Comparison of ENCODE assay signal across 16 cellular contexts in the genomic region with DNA sequence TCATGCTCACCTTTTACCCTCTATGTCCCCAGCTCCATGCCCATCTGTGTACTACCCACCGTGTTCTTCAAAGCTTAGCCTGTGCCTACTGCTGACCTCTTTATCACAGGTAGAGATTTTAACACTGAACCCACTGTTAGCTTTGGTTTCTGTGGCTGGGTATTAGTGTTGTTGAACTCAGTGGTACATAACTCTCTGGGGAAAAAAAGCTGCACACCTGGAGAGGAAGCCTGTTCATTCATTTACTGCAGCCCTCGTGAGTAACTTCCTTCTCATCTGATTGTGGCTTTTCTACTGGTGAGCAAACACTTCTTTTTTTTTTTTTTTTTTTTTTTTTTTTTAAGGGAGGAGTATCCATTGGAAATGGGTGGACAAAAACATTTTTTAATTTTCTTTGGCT.
DNase-seq lines count a peak whose midpoint lies in the region; ATAC-seq and TF ChIP-seq lines count a peak whose summit lies in the region.
"Had no signal": no experiment of that assay in that cellular context is flagged by ENCODE, and none has a peak within 500 bp of the region (broad histone marks: within the 10 kb centered on the region; RNA-seq: fewer than 3 reads in every experiment).

No MANE protein-coding gene starts in this region.

- H3K36me3 ChIP-seq in OCI-LY7 (ENCODE audit: insufficient read depth, low read length) (no peaks in the 10 kb centered on the region), GM23338 (ENCODE audit: insufficient read depth) (no peaks in the 10 kb centered on the region), left ventricle myocardium inferior (no peaks in the 10 kb centered on the region)
- H3K36me3 ChIP-seq: sigmoid colon, tibial artery had no signal

- H3K9me2 ChIP-seq in OCI-LY7 (ENCODE audit: insufficient read depth, low read length), result no peaks in the 10 kb centered on the region
- H3K9me2 ChIP-seq in GM23338 (ENCODE audit: insufficient read depth), result peaks cover 7% of the 10 kb centered on the region; the same call in 1 of the 2 replicates

- no peak overlapping the region for H2AFZ ChIP-seq in OCI-LY7 (ENCODE audit: low read length)
- no peak overlapping the region for H2AFZ ChIP-seq in GM23338

- no peak overlapping the region for H3K27ac Mint-ChIP-seq in GM23338
- H3K27ac Mint-ChIP-seq: activated CD4-positive, alpha-beta T cell treated with anti-CD3 and anti-CD28 coated beads, Interleukin-2, amount 10 ng/mL, durations not matched to agents 24 days and 14 days; HFFc6; immature natural killer cell had no signal

- H3F3A ChIP-seq in GM23338 (replicated peaks; ENCODE audit: low read depth), result no peaks in the 10 kb centered on the region

- H3K9me3 ChIP-seq in OCI-LY7 (ENCODE audit: low read length), result no peaks in the 10 kb centered on the region
- H3K9me3 ChIP-seq in left ventricle myocardium inferior (replicated peaks), result no peaks in the 10 kb centered on the region
- H3K9me3 ChIP-seq: sigmoid colon, tibial artery had no signal

- intact Hi-C loops in OCI-LY7 (cut with micrococcal nuclease; ENCODE audit: unreplicated experiment), result no loop called here
- intact Hi-C loops in left ventricle myocardium inferior (cut with micrococcal nuclease), result no loop called here

- ATAC-seq in GM18502 (IDR thresholded peaks at IDR 0.05; ENCODE audit: poor library complexity, unreplicated experiment), result peak; percentile 79
- peak; percentile 93 for ATAC-seq in GM19438 (IDR thresholded peaks at IDR 0.05; ENCODE audit: low read depth, unreplicated experiment)
- ATAC-seq in HG03097 (IDR thresholded peaks at IDR 0.05; ENCODE audit: low FRiP score, unreplicated experiment), result peak; percentile 95
- ATAC-seq in GM23338, result no peak
- ATAC-seq: K562 had no signal

- H3K4me3 ChIP-seq in OCI-LY7 (ENCODE audit: low read depth, low read length, poor library complexity, severe bottlenecking) (peak overlapping the region; percentile 1), GM23338 (no peak overlapping the region), left ventricle myocardium inferior (no peak overlapping the region)
- H3K4me3 ChIP-seq: K562, sigmoid colon, tibial artery had no signal

- no peak for TF ChIP-seq CTCF in OCI-LY7 (conservative IDR thresholded peaks at IDR 0.05; ENCODE audit: low read length)
- TF ChIP-seq CTCF in GM23338 (conservative IDR thresholded peaks at IDR 0.05; ENCODE audit: low read depth in 2 of 2), result no peak
- no peak for TF ChIP-seq CTCF in left ventricle myocardium inferior (IDR thresholded peaks at IDR 0.05; ENCODE audit: borderline replicate concordance)

- H3K9me3 Mint-ChIP-seq in GM23338, result no peaks in the 10 kb centered on the region; the same call in 2 of the 3 replicates
- H3K9me3 Mint-ChIP-seq: activated CD4-positive, alpha-beta T cell treated with anti-CD3 and anti-CD28 coated beads, Interleukin-2, amount 10 ng/mL, durations not matched to agents 24 days and 14 days; immature natural killer cell had no signal

- H3K36me3 Mint-ChIP-seq in GM23338 (ENCODE audit: low read depth), result no peaks in the 10 kb centered on the region
- H3K36me3 Mint-ChIP-seq: immature natural killer cell had no signal

- CTCF ChIA-PET in OCI-LY7 (lab: Charles Lee; ENCODE audit: unreplicated experiment), result no interaction called here

- H3K79me2 ChIP-seq in OCI-LY7 (ENCODE audit: insufficient read depth, low read depth, low read length) (no peaks in the 10 kb centered on the region), GM23338 (replicated peaks; ENCODE audit: insufficient read depth) (no peaks in the 10 kb centered on the region)

- no peaks in the 10 kb centered on the region for H3K4me1 Mint-ChIP-seq in GM23338
- H3K4me1 Mint-ChIP-seq: activated CD4-positive, alpha-beta T cell treated with anti-CD3 and anti-CD28 coated beads, Interleukin-2, amount 10 ng/mL, durations not matched to agents 24 days and 14 days had no signal

- H3K27me3 ChIP-seq in GM23338 (ENCODE audit: insufficient read depth), result no peaks in the 10 kb centered on the region
- peaks cover 10% of the 10 kb centered on the region for H3K27me3 ChIP-seq in left ventricle myocardium inferior (ENCODE audit: low read depth)
- H3K27me3 ChIP-seq: sigmoid colon, tibial artery had no signal

- BruUV-seq in OCI-LY7 (replicated peaks; lab: Mats Ljungman, UMichigan), result no TSS peak

- H3K27ac ChIP-seq in OCI-LY7 (ENCODE audit: low read depth, low read length, poor library complexity, severe bottlenecking) (peak overlapping the region; percentile 51), GM23338 (ENCODE audit: low read depth) (no peak overlapping the region), left ventricle myocardium inferior (replicated peaks) (no peak overlapping the region)
- H3K27ac ChIP-seq: sigmoid colon, tibial artery had no signal

- H3K4me1 ChIP-seq in OCI-LY7 (ENCODE audit: insufficient read depth, low read length, poor library complexity, severe bottlenecking) (peaks cover 19% of the 10 kb centered on the region), GM23338 (ENCODE audit: insufficient read depth) (no peaks in the 10 kb centered on the region), left ventricle myocardium inferior (no peaks in the 10 kb centered on the region)
- H3K4me1 ChIP-seq: sigmoid colon, tibial artery had no signal

- H4K20me1 ChIP-seq in OCI-LY7 (ENCODE audit: insufficient read depth, low read length), result no peaks in the 10 kb centered on the region
- H4K20me1 ChIP-seq in GM23338 (replicated peaks; ENCODE audit: insufficient read depth), result no peaks in the 10 kb centered on the region

- H3K4me2 ChIP-seq in OCI-LY7 (ENCODE audit: low read length) (peak overlapping the region; percentile 62), GM23338 (no peak overlapping the region)

- peaks cover under 1% of the 10 kb centered on the region for H3K27me3 Mint-ChIP-seq in GM23338 (ENCODE audit: insufficient read depth, low read depth, poor library complexity)
- H3K27me3 Mint-ChIP-seq: activated CD4-positive, alpha-beta T cell treated with anti-CD3 and anti-CD28 coated beads, Interleukin-2, amount 10 ng/mL, durations not matched to agents 24 days and 14 days had no signal

- DNase-seq in OCI-LY7 (ENCODE audit: low spot score) (peak; percentile 90), hippocampal formation (lab: John Stamatoyannopoulos, UW) (no peak), GM23338 (ENCODE audit: low spot score) (no peak), GF-D8 (lab: John Stamatoyannopoulos, UW) (no peak), left ventricle myocardium inferior (no peak)
- DNase-seq: activated CD4-positive, alpha-beta T cell treated with anti-CD3 and anti-CD28 coated beads, Interleukin-2, amount 10 ng/mL, durations not matched to agents 24 days and 14 days; activated effector memory CD4-positive, alpha-beta T cell treated with Interleukin-2 at 50 U/mL for 16 hours; caudate nucleus; HFFc6; immature natural killer cell; sigmoid colon; tibial artery had no signal

- POLR2A ChIA-PET in OCI-LY7 (lab: Charles Lee), result interaction anchor here (0.6 to 1.5 kb wide), 4 partner anchors 7 to 543 kb away, joined by 3 to 4 read pairs (median 3); no protein-coding TSS in a partner anchor

- no peak overlapping the region for H3K4me3 Mint-ChIP-seq in GM23338
- H3K4me3 Mint-ChIP-seq: activated CD4-positive, alpha-beta T cell treated with anti-CD3 and anti-CD28 coated beads, Interleukin-2, amount 10 ng/mL, durations not matched to agents 24 days and 14 days; HFFc6; immature natural killer cell had no signal

TF ChIP-seq in GM23338, 12 proteins besides CTCF, POLR2A, EP300 and RAD21 (continues in another document):
- no peak for TF ChIP-seq EZH2 (IDR thresholded peaks at IDR 0.05; ENCODE audit: low read depth, unreplicated experiment)
- TF ChIP-seq ZNF331 (CRISPR knock-in tag; IDR thresholded peaks at IDR 0.05; ENCODE audit: low read depth), result no peak
- TF ChIP-seq CREB1 (CRISPR knock-in tag; IDR thresholded peaks at IDR 0.05; ENCODE audit: low read depth), result no peak
- TF ChIP-seq, protein P1, sequence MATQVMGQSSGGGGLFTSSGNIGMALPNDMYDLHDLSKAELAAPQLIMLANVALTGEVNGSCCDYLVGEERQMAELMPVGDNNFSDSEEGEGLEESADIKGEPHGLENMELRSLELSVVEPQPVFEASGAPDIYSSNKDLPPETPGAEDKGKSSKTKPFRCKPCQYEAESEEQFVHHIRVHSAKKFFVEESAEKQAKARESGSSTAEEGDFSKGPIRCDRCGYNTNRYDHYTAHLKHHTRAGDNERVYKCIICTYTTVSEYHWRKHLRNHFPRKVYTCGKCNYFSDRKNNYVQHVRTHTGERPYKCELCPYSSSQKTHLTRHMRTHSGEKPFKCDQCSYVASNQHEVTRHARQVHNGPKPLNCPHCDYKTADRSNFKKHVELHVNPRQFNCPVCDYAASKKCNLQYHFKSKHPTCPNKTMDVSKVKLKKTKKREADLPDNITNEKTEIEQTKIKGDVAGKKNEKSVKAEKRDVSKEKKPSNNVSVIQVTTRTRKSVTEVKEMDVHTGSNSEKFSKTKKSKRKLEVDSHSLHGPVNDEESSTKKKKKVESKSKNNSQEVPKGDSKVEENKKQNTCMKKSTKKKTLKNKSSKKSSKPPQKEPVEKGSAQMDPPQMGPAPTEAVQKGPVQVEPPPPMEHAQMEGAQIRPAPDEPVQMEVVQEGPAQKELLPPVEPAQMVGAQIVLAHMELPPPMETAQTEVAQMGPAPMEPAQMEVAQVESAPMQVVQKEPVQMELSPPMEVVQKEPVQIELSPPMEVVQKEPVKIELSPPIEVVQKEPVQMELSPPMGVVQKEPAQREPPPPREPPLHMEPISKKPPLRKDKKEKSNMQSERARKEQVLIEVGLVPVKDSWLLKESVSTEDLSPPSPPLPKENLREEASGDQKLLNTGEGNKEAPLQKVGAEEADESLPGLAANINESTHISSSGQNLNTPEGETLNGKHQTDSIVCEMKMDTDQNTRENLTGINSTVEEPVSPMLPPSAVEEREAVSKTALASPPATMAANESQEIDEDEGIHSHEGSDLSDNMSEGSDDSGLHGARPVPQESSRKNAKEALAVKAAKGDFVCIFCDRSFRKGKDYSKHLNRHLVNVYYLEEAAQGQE (IDR thresholded peaks at IDR 0.05; ENCODE audit: unreplicated experiment), result no peak
